11 cellular contexts compared by ENCODE assay signal in genomic region chr1:229340496-229340895, GRCh38. TPM values are rescaled to one million over a fixed set of nuclear protein-coding genes. Genes with fewer than 3 reads are reported as not detected.
DNase-seq lines count a peak whose midpoint lies in the region; ATAC-seq, FAIRE-seq and TF ChIP-seq lines count a peak whose summit lies in the region.
"Had no signal": no experiment of that assay in that cellular context is flagged by ENCODE, and none has a peak within 500 bp of the region (broad histone marks: within the 10 kb centered on the region; RNA-seq: fewer than 3 reads in every experiment).

No MANE protein-coding gene starts in this region.

- POLR2A ChIA-PET in T-cell (lab: Charles Lee), result no interaction called here

- H3K79me2 ChIP-seq in ACC112 (ENCODE audit: control insufficient read depth, insufficient read depth, low read length, unreplicated experiment) (peaks cover 42% of the 10 kb centered on the region), hepatocyte (peaks cover 45% of the 10 kb centered on the region)

- 81% methylated on average over 6 of the region's 6 CpGs for WGBS in hepatocyte (ENCODE audit: low lambda C conversion rate, missing lambda C conversion rate)

- peaks cover 2 to 5% of the 10 kb centered on the region in 2 donors for H3K27me3 Mint-ChIP-seq in T-cell

- ATAC-seq in T-cell (replicated peaks in 1 of 4), result no peak
- no peak for ATAC-seq in HG03442 (IDR thresholded peaks at IDR 0.05; ENCODE audit: unreplicated experiment)

- H2AFZ ChIP-seq in ACC112 (ENCODE audit: low read length, unreplicated experiment), result no peak overlapping the region
- no peak overlapping the region for H2AFZ ChIP-seq in hepatocyte

- peaks cover 16% of the 10 kb centered on the region for H3K4me1 ChIP-seq in ACC112 (ENCODE audit: control insufficient read depth, insufficient read depth, low read length, unreplicated experiment)
- no peaks in the 10 kb centered on the region for H3K4me1 ChIP-seq in hepatocyte (ENCODE audit: insufficient read depth)

- DNase-seq in GM18507 (ENCODE audit: extremely low spot score, insufficient read length, low read depth) (no peak), T-cell (no peak), hepatocyte (ENCODE audit: low spot score) (no peak), ecto neural progenitor cell (ENCODE audit: low spot score) (no peak), CD1c-positive myeloid dendritic cell (ENCODE audit: extremely low spot score) (no peak), HTR-8/SVneo (ENCODE audit: insufficient read length, low spot score) (no peak)
- DNase-seq: esophagus squamous epithelium, Right ventricle myocardium superior had no signal

- H3K4me3 ChIP-seq in ACC112 (ENCODE audit: low read depth, low read length), result peak overlapping the region; percentile 41
- H3K4me3 ChIP-seq in hepatocyte, result no peak overlapping the region

- H3K4me1 Mint-ChIP-seq in T-cell, result peaks cover 44 to 60% (median 47%) of the 10 kb centered on the region in 3 donors

- H4K20me1 ChIP-seq in hepatocyte (ENCODE audit: insufficient read depth, poor library complexity, severe bottlenecking), result no peaks in the 10 kb centered on the region

- H3K27ac ChIP-seq in ACC112 (ENCODE audit: low read depth, low read length), result no peak overlapping the region
- H3K27ac ChIP-seq in hepatocyte, result no peak overlapping the region
- H3K27ac ChIP-seq: thoracic aorta had no signal

- H3K4me3 Mint-ChIP-seq in T-cell, result peak overlapping the region; percentile 86 to 89 (median 88)

- H3K9me2 ChIP-seq in hepatocyte (replicated peaks; ENCODE audit: insufficient read depth), result no peaks in the 10 kb centered on the region

- H3K36me3 ChIP-seq in ACC112 (ENCODE audit: insufficient read depth, low read length) (peaks cover under 1% of the 10 kb centered on the region; the same call in 1 of the 2 replicates), hepatocyte (replicated peaks; ENCODE audit: insufficient read depth, low read depth) (no peaks in the 10 kb centered on the region)
- H3K36me3 ChIP-seq: esophagus squamous epithelium, thoracic aorta had no signal

- H3K4me2 ChIP-seq in hepatocyte, result peak overlapping the region; percentile 97

- no peaks in the 10 kb centered on the region for H3K27me3 ChIP-seq in ACC112 (ENCODE audit: insufficient read depth, low read length)
- no peaks in the 10 kb centered on the region for H3K27me3 ChIP-seq in hepatocyte

- peaks cover 5% of the 10 kb centered on the region for H3K36me3 Mint-ChIP-seq in T-cell

- H3K9me3 Mint-ChIP-seq in T-cell, result no peaks in the 10 kb centered on the region

- FAIRE-seq in GM18507 (lab: Jason Lieb, UNC) (peak; percentile 56), HTR-8/SVneo (lab: Jason Lieb, UNC) (no peak)

- no peak for TF ChIP-seq CTCF in hepatocyte (IDR thresholded peaks at IDR 0.05; ENCODE audit: poor library complexity)

- CTCF ChIA-PET in T-cell (lab: Charles Lee), result no interaction called here

- peak overlapping the region in 1 of 2 donors; percentile 47 for H3K27ac Mint-ChIP-seq in T-cell

- no peaks in the 10 kb centered on the region for H3K9me3 ChIP-seq in hepatocyte (ENCODE audit: low read depth)
- H3K9me3 ChIP-seq: esophagus squamous epithelium, thoracic aorta had no signal

RNA-seq across cellular contexts. Expression of gene CCSAP, which starts 2.4 kb away (rescaled TPM):
- total RNA-seq in T-cell (10 to 100 TPM in 2 of 5 donors, 1 to 10 TPM in 3; 7.9 to 11.4 (median 8.9) TPM), hepatocyte (9.6 and 12.0 TPM in 2 replicates)
- polyA plus RNA-seq in hepatocyte, result 2.7 and 3.8 TPM in 2 replicates
